Comparison of ENCODE assay signal across 26 cellular contexts in genomic region chr11:61372659-61373058, GRCh38.
"Had no signal": no experiment of that assay in that cellular context is flagged by ENCODE, and none has a peak within 500 bp of the region (broad histone marks: within the 10 kb centered on the region; RNA-seq: fewer than 3 reads in every experiment).

No MANE protein-coding gene starts in this region.

- DNase-seq: activated CD4-positive, alpha-beta memory T cell treated with anti-CD3 and anti-CD28 coated beads, Interleukin-2, amount 10 ng/mL, durations not matched to agents 7 days and 5 days; activated CD4-positive, alpha-beta T cell treated with anti-CD3 and anti-CD28 coated beads for 36 hours; activated CD4-positive, alpha-beta T cell treated with anti-CD3 and anti-CD28 coated beads, Interleukin-2, amount 50 U/mL, for 1 hour; activated gamma-delta T cell; activated naive CD4-positive, alpha-beta T cell treated with anti-CD3 and anti-CD28 coated beads for 36 hours; activated naive CD8-positive, alpha-beta T cell treated with anti-CD3 and anti-CD28 coated beads, Interleukin-2, amount 10 ng/mL, durations not matched to agents 7 days and 5 days; activated T-cell treated with anti-CD3 and anti-CD28 coated beads for 4 hours; activated T-cell treated with anti-CD3 and anti-CD28 coated beads, Interleukin-2, amount 50 U/mL, for 48 hours; amniotic stem cell; body of pancreas; central memory CD4-positive, alpha-beta T cell; NCI-H1048; NCI-H1930; NCI-H2171; NCI-H226; NCI-H510A; NCI-H526 treated with DMSO at 0.1 percent for 48 hours; NCI-H82; Right ventricle myocardium superior; RPMI8226; SJCRH30; SK-N-SH; T-helper 1 cell; WERI-Rb-1 had no signal

- ATAC-seq: activated CD4-positive, alpha-beta T cell treated with anti-CD3 and anti-CD28 coated beads for 36 hours; activated T-helper 17 cell treated with anti-CD3 and anti-CD28 coated beads, Interleukin-2, amount 50 U/mL, for 72 hours; body of pancreas had no signal

- H3K27me3 ChIP-seq: ascending aorta, body of pancreas, SJCRH30 had no signal

- H3K4me3 Mint-ChIP-seq: activated CD4-positive, alpha-beta memory T cell treated with anti-CD3 and anti-CD28 coated beads, Interleukin-2, amount 10 ng/mL, durations not matched to agents 7 days and 5 days; activated CD4-positive, alpha-beta T cell treated with anti-CD3 and anti-CD28 coated beads for 36 hours; activated naive CD4-positive, alpha-beta T cell treated with anti-CD3 and anti-CD28 coated beads for 36 hours; activated naive CD8-positive, alpha-beta T cell treated with anti-CD3 and anti-CD28 coated beads, Interleukin-2, amount 10 ng/mL, durations not matched to agents 7 days and 5 days; activated T-helper 17 cell treated with anti-CD3 and anti-CD28 coated beads, Interleukin-2, amount 50 U/mL, for 72 hours had no signal

- H3K4me1 ChIP-seq: ascending aorta had no signal

- H3K4me2 ChIP-seq: SK-N-SH had no signal

- H3K27ac Mint-ChIP-seq: activated CD4-positive, alpha-beta memory T cell treated with anti-CD3 and anti-CD28 coated beads, Interleukin-2, amount 10 ng/mL, durations not matched to agents 7 days and 5 days; activated CD4-positive, alpha-beta T cell treated with anti-CD3 and anti-CD28 coated beads for 36 hours; activated naive CD4-positive, alpha-beta T cell treated with anti-CD3 and anti-CD28 coated beads for 36 hours; activated naive CD8-positive, alpha-beta T cell treated with anti-CD3 and anti-CD28 coated beads, Interleukin-2, amount 10 ng/mL, durations not matched to agents 7 days and 5 days had no signal

- H3K27ac ChIP-seq: ascending aorta, body of pancreas, SJCRH30, WERI-Rb-1 had no signal

- H3K4me3 ChIP-seq: ascending aorta, body of pancreas, SJCRH30 had no signal

- H3K9me3 Mint-ChIP-seq: activated T-helper 17 cell treated with anti-CD3 and anti-CD28 coated beads, Interleukin-2, amount 50 U/mL, for 72 hours had no signal

- H3K27me3 Mint-ChIP-seq: activated CD4-positive, alpha-beta memory T cell treated with anti-CD3 and anti-CD28 coated beads, Interleukin-2, amount 10 ng/mL, durations not matched to agents 7 days and 5 days; activated CD4-positive, alpha-beta T cell treated with anti-CD3 and anti-CD28 coated beads for 36 hours; activated naive CD8-positive, alpha-beta T cell treated with anti-CD3 and anti-CD28 coated beads, Interleukin-2, amount 10 ng/mL, durations not matched to agents 7 days and 5 days; activated T-helper 17 cell treated with anti-CD3 and anti-CD28 coated beads, Interleukin-2, amount 50 U/mL, for 72 hours had no signal

- H3K9me3 ChIP-seq: ascending aorta, body of pancreas had no signal
